ENCODE assay signal across 8 cellular contexts in genomic region chr12:26884765-26885576, GRCh38. TPM values are rescaled to one million over a fixed set of nuclear protein-coding genes. Genes with fewer than 3 reads are reported as not detected.
DNase-seq lines count a peak whose midpoint lies in the region; ATAC-seq and TF ChIP-seq lines count a peak whose summit lies in the region.

No MANE protein-coding gene starts in this region.

- H3K9me3 ChIP-seq in ascending aorta (no peaks in the 10 kb centered on the region), right cardiac atrium (ENCODE audit: control insufficient read depth, low read length) (no peaks in the 10 kb centered on the region), sigmoid colon (no peaks in the 10 kb centered on the region)

- peaks cover 10% of the 10 kb centered on the region for H3K4me1 Mint-ChIP-seq in T-helper 2 cell treated with Interferon-gamma antibody and Interleukin-4, amounts not matched to agents 5 μg/mL and 100 μg/mL, for 36 hours (ENCODE audit: low read depth)

- DNase-seq in NCI-H2029 (lab: John Stamatoyannopoulos, UW) (peak; percentile 87), ascending aorta (ENCODE audit: low spot score in 2 of 2) (peak; percentile 37 to 91), right cardiac atrium (peak; percentile 78 to 87 (median 80)), sigmoid colon (peak; percentile 90)
- DNase-seq in T-helper 2 cell treated with Interferon-gamma antibody and Interleukin-4, amounts not matched to agents 5 μg/mL and 100 μg/mL, for 36 hours (ENCODE audit: low spot score): peak; percentile 78

- H3K36me3 Mint-ChIP-seq in T-helper 2 cell treated with Interferon-gamma antibody and Interleukin-4, amounts not matched to agents 5 μg/mL and 100 μg/mL, for 36 hours (ENCODE audit: low read depth): no peaks in the 10 kb centered on the region

- H3K36me3 ChIP-seq in ascending aorta (no peaks in the 10 kb centered on the region), sigmoid colon (no peaks in the 10 kb centered on the region)

- ATAC-seq in HG02884 (IDR thresholded peaks at IDR 0.05; ENCODE audit: unreplicated experiment): peak; percentile 95
- ATAC-seq in right cardiac atrium: peak; percentile 93
- no peak for ATAC-seq in HG02970 (IDR thresholded peaks at IDR 0.05; ENCODE audit: low FRiP score, unreplicated experiment)

- no peak overlapping the region for H3K4me3 ChIP-seq in ascending aorta
- no peak overlapping the region for H3K4me3 ChIP-seq in right cardiac atrium (ENCODE audit: low read length)
- H3K4me3 ChIP-seq in sigmoid colon: no peak overlapping the region

- WGBS in right cardiac atrium: 14% methylated on average over 16 of the region's 16 CpGs
- WGBS in sigmoid colon, 2 donors: 12 to 14% methylated on average over 16 of the region's 16 CpGs

- TF ChIP-seq CTCF in GM12874 (IDR thresholded peaks at IDR 0.05; ENCODE audit: insufficient read depth, low read depth, low read length) (peak; percentile 93), ascending aorta (IDR thresholded peaks at IDR 0.05) (peak; percentile 80 to 91 (median 91)), sigmoid colon (IDR thresholded peaks at IDR 0.05) (peak; percentile 90 to 96 (median 94))

- peaks cover 6% of the 10 kb centered on the region for H3K27me3 Mint-ChIP-seq in T-helper 2 cell treated with Interferon-gamma antibody and Interleukin-4, amounts not matched to agents 5 μg/mL and 100 μg/mL, for 36 hours (ENCODE audit: low read depth)

- TF ChIP-seq EP300 in sigmoid colon (IDR thresholded peaks at IDR 0.05): no peak

- H3K4me3 Mint-ChIP-seq in T-helper 2 cell treated with Interferon-gamma antibody and Interleukin-4, amounts not matched to agents 5 μg/mL and 100 μg/mL, for 36 hours: peak overlapping the region; percentile 32

- H3K9me3 Mint-ChIP-seq in T-helper 2 cell treated with Interferon-gamma antibody and Interleukin-4, amounts not matched to agents 5 μg/mL and 100 μg/mL, for 36 hours: no peaks in the 10 kb centered on the region

- intact Hi-C loops in ascending aorta (cut with DNase I) (loop anchor here (1.0 to 2.0 kb wide), 2 partner anchors 32 to 254 kb away; no protein-coding TSS in a partner anchor), right cardiac atrium (cut with DNase I) (loop anchor here in 3 of 4 donors (2.0 kb wide), 1 partner anchor 32 kb away; no protein-coding TSS in a partner anchor), sigmoid colon (cut with DNase I) (loop anchor here (1.0 to 5.0 kb wide), 2 partner anchors 32 to 253 kb away; no protein-coding TSS in a partner anchor)

- no peak for TF ChIP-seq POLR2A in sigmoid colon (IDR thresholded peaks at IDR 0.05)

- H3K27ac ChIP-seq in ascending aorta (no peak overlapping the region), right cardiac atrium (ENCODE audit: low read length) (no peak overlapping the region), sigmoid colon (no peak overlapping the region)

- no peak overlapping the region for H3K27ac Mint-ChIP-seq in T-helper 2 cell treated with Interferon-gamma antibody and Interleukin-4, amounts not matched to agents 5 μg/mL and 100 μg/mL, for 36 hours

- H3K4me1 ChIP-seq in ascending aorta (no peaks in the 10 kb centered on the region), right cardiac atrium (ENCODE audit: control insufficient read depth, insufficient read depth, low read length) (peaks cover 2% of the 10 kb centered on the region), sigmoid colon (peaks cover 0 to 6% (median 3%) of the 10 kb centered on the region in 4 donors)

- H3K27me3 ChIP-seq in ascending aorta (no peaks in the 10 kb centered on the region), right cardiac atrium (ENCODE audit: control insufficient read depth, insufficient read depth) (no peaks in the 10 kb centered on the region), sigmoid colon (no peaks in the 10 kb centered on the region)

RNA-seq across cellular contexts. Expression of gene ITPR2, which starts 52.0 kb away (rescaled TPM):
- total RNA-seq in ascending aorta (12.5 TPM), right cardiac atrium (10 to 100 TPM; 19.5 to 32.1 (median 24.6) TPM), sigmoid colon (10 to 100 TPM; 58.9 to 78.1 (median 64.0) TPM)
- polyA plus RNA-seq in right cardiac atrium (4.2 TPM), sigmoid colon (1 to 10 TPM; 1.4 to 6.2 (median 1.8) TPM)

RNA-seq across cellular contexts. Expression of gene INTS13, which starts 52.8 kb away (rescaled TPM):
- total RNA-seq in ascending aorta (47.5 TPM), right cardiac atrium (10 to 100 TPM; 14.7 to 19.8 (median 15.4) TPM), sigmoid colon (10 to 100 TPM; 18.7 to 38.2 (median 28.6) TPM)
- polyA plus RNA-seq in right cardiac atrium (15.8 TPM), sigmoid colon (10 to 100 TPM in 2 of 3 donors, 1 to 10 TPM in 1; 9.7 to 18.6 (median 14.3) TPM)

RNA-seq across cellular contexts. Expression of gene FGFR1OP2, which starts 53.3 kb away (rescaled TPM):
- total RNA-seq in ascending aorta (34.3 TPM), right cardiac atrium (10 to 100 TPM; 37.9 to 43.7 (median 39.9) TPM), sigmoid colon (100 to 1,000 TPM in 2 of 4 donors, 10 to 100 TPM in 2; 65.2 to 117 (median 97.3) TPM)
- polyA plus RNA-seq in right cardiac atrium (33.4 TPM), sigmoid colon (10 to 100 TPM; 19.2 to 30.1 (median 23.4) TPM)
